ENCODE assay signal across 7 cellular contexts in genomic region chr1:181089777-181090505, GRCh38. TPM values are rescaled to one million over a fixed set of nuclear protein-coding genes. Genes with fewer than 3 reads are reported as not detected.
DNase-seq lines count a peak whose midpoint lies in the region; ATAC-seq and TF ChIP-seq lines count a peak whose summit lies in the region.

No MANE protein-coding gene starts in this region.

- peaks cover 11% of the 10 kb centered on the region for H3K4me1 ChIP-seq in effector memory CD4-positive, alpha-beta T cell (ENCODE audit: control insufficient read depth, insufficient read depth, low read length, poor library complexity, severe bottlenecking)

- DNase-seq in NCI-H510A (lab: John Stamatoyannopoulos, UW) (peak; percentile 49), mesothelial cell of epicardium (ENCODE audit: low spot score in 2 of 2, unreplicated experiment in 2 of 2) (peak; percentile 34 to 68)
- DNase-seq in activated CD4-positive, alpha-beta T cell treated with anti-CD3 and anti-CD28 coated beads, Interleukin-2, amount 50 U/mL, for 48 hours: peak; percentile 73 to 81
- DNase-seq in effector memory CD4-positive, alpha-beta T cell: peak; percentile 81 to 82 (median 82)
- DNase-seq in stimulated activated CD8-positive, alpha-beta memory T cell treated with anti-CD3 and anti-CD28 coated beads, Interleukin-4, amount 100 ng/mL, for 1 hour (ENCODE audit: low read depth in 2 of 2, low spot score in 1 of 2): peak; percentile 46 to 63

- no peaks in the 10 kb centered on the region for H3K27me3 Mint-ChIP-seq in mesothelial cell of epicardium (ENCODE audit: low read depth)

- H3K9me3 Mint-ChIP-seq in mesothelial cell of epicardium: no peaks in the 10 kb centered on the region

- H3K36me3 Mint-ChIP-seq in mesothelial cell of epicardium: peaks cover 1% of the 10 kb centered on the region

- no peaks in the 10 kb centered on the region for H3K36me3 ChIP-seq in effector memory CD4-positive, alpha-beta T cell (ENCODE audit: control insufficient read depth, insufficient read depth, low read length)

- H3K4me1 Mint-ChIP-seq in mesothelial cell of epicardium: peaks cover 39% of the 10 kb centered on the region

- H3K4me3 Mint-ChIP-seq in mesothelial cell of epicardium: peak overlapping the region; percentile 89

- no peak for TF ChIP-seq CTCF in mesothelial cell of epicardium (IDR thresholded peaks at IDR 0.05; ENCODE audit: unreplicated experiment)

- peak overlapping the region; percentile 92 for H3K4me3 ChIP-seq in effector memory CD4-positive, alpha-beta T cell (ENCODE audit: insufficient read depth, low read depth, low read length, poor library complexity, severe bottlenecking)

- ATAC-seq in GM18505 (IDR thresholded peaks at IDR 0.05; ENCODE audit: unreplicated experiment) (peak; percentile 26), HG02884 (IDR thresholded peaks at IDR 0.05; ENCODE audit: unreplicated experiment) (peak; percentile 27)

- no peaks in the 10 kb centered on the region for H3K27me3 ChIP-seq in effector memory CD4-positive, alpha-beta T cell (replicated peaks; ENCODE audit: control insufficient read depth, insufficient read depth, low read length, poor library complexity, severe bottlenecking)

- peak; percentile 71 for TF ChIP-seq POLR2A in GM18505 (IDR thresholded peaks at IDR 0.05; ENCODE audit: borderline replicate concordance, extremely low read depth, insufficient read depth, insufficient read length)

- no peaks in the 10 kb centered on the region for H3K9me3 ChIP-seq in effector memory CD4-positive, alpha-beta T cell (ENCODE audit: control insufficient read depth, low read length)

- H3K27ac Mint-ChIP-seq in mesothelial cell of epicardium: peak overlapping the region; percentile 93

- H3K27ac ChIP-seq in effector memory CD4-positive, alpha-beta T cell (ENCODE audit: insufficient read depth, low read length, poor library complexity, severe bottlenecking): peak overlapping the region; percentile 99

RNA-seq across cellular contexts. Expression of gene IER5, which starts 1.4 kb away (rescaled TPM):
- 12.9 to 14.1 TPM (median 13.4 TPM) in 3 replicates for total RNA-seq in mesothelial cell of epicardium

RNA-seq across cellular contexts. Expression of gene MR1, which starts 56.2 kb away (rescaled TPM):
- total RNA-seq in mesothelial cell of epicardium: 4.2 to 5.5 TPM (median 4.7 TPM) in 3 replicates

Comparison
In these comparisons a context has a peak if more than half of its experiments do, and no peak if none do; other contexts are left out.
1. Peak in every context shown above with its lines: DNase-seq, ATAC-seq, H3K4me3 ChIP-seq and H3K27ac ChIP-seq.